ENCODE assay signal across 8 cellular contexts in genomic region chr12:7825754-7826153, GRCh38. TPM values are rescaled to one million over a fixed set of nuclear protein-coding genes. Genes with fewer than 3 reads are reported as not detected.
"Had no signal": no experiment of that assay in that cellular context is flagged by ENCODE, and none has a peak within 500 bp of the region (broad histone marks: within the 10 kb centered on the region; RNA-seq: fewer than 3 reads in every experiment).

No MANE protein-coding gene starts in this region.

RNA-seq across cellular contexts. Expression of gene NANOG, which starts 36.6 kb away (rescaled TPM):
- total RNA-seq: dermis blood vessel endothelial cell; left ventricle myocardium superior; lung microvascular endothelial cell; natural killer cell treated with Interleukin-12 subunit alpha and Interleukin-12 subunit beta and Interleukin-15 and Interleukin-18, amount 100 ng/mL, for 72 hours; right cardiac atrium had no signal
- polyA plus RNA-seq: right cardiac atrium, small intestine had no signal

RNA-seq across cellular contexts. Expression of gene SLC2A14, which starts 47.0 kb away (rescaled TPM):
- total RNA-seq: dermis blood vessel endothelial cell, esophagus squamous epithelium, left ventricle myocardium superior, lung microvascular endothelial cell, vagina had no signal
- polyA plus RNA-seq: right cardiac atrium had no signal
